ENCODE assay signal across 8 cellular contexts in the genomic region with DNA sequence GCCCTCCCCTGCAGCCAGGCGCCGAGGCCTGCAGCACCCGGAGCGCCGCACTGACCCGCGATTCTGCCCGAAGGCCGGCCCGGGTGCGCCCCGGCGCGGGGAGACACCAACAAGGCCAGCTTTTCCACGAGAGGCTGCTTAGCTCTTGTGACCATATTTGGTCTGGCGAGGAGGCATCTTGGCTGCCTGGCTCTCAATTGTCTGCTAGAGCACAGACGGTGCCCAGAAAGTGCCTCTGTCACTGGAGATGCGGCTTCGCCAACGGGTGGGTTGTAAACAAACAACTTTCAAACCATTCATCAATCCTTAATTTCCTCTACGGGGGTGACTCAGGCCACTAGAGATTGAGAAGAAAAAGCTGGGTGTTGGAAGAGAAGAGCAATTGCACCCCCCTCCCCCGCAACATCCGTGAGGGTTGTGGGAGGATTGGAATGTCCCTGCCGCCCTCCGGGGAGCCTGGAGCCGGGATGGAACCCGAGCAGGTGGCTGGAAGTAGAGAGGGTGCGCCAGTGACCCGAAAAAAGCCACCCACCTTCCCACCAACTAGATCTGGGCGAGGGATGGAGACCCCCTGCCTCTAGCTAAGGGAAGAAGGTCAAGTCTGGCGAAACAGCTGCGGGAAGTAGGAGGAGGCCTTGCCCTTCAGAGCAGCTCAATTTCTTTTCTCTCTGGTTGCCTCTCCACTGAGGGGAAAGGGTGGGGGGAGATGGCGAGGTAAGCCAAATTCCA. TPM values are rescaled to one million over a fixed set of nuclear protein-coding genes. Genes with fewer than 3 reads are reported as not detected.
DNase-seq lines count a peak whose midpoint lies in the region; ATAC-seq, FAIRE-seq and TF ChIP-seq lines count a peak whose summit lies in the region.

No MANE protein-coding gene starts in this region.

- H3K4me1 Mint-ChIP-seq in Caco-2 (ENCODE audit: low read depth, unreplicated experiment) (peaks cover 18% of the 10 kb centered on the region), astrocyte (ENCODE audit: low read depth, unreplicated experiment) (peaks cover 34% of the 10 kb centered on the region)

- peak overlapping the region; percentile 37 for H3K4me3 ChIP-seq in Caco-2 (ENCODE audit: low read depth, low read length)
- peak overlapping the region; percentile 85 to 87 for H3K4me3 ChIP-seq in Panc1 (ENCODE audit: low read depth in 2 of 2, low read length in 2 of 2)
- H3K4me3 ChIP-seq in astrocyte (ENCODE audit: insufficient read depth, low read depth, low read length): peak overlapping the region; percentile 77
- peak overlapping the region; percentile 68 to 84 for H3K4me3 ChIP-seq in right atrium auricular region

- POLR2A ChIA-PET in Caco-2 (lab: Charles Lee): interaction anchor here (0.6 to 1.0 kb wide), 5 partner anchors 12 to 90 kb away, joined by 3 to 6 read pairs (median 5); no protein-coding TSS in a partner anchor
- POLR2A ChIA-PET in Panc1 (lab: Charles Lee): interaction anchor here (0.6 to 1.5 kb wide), 10 partner anchors 9 to 286 kb away, joined by 3 to 15 read pairs (median 3); no protein-coding TSS in a partner anchor

- H4K20me1 ChIP-seq in astrocyte (ENCODE audit: insufficient read depth, low read length): peaks cover 36% of the 10 kb centered on the region

- peak; percentile 58 to 61 for DNase-seq in Caco-2
- no peak for DNase-seq in Panc1 (ENCODE audit: low read depth, low spot score)
- DNase-seq in astrocyte (ENCODE audit: low read depth): peak; percentile 81
- DNase-seq in right atrium auricular region (ENCODE audit: low spot score): peak; percentile 88
- DNase-seq in posterior vena cava (ENCODE audit: low spot score): peak; percentile 93
- DNase-seq in effector CD4-positive, alpha-beta T cell: no peak

- no peaks in the 10 kb centered on the region for H3K27me3 Mint-ChIP-seq in Caco-2 (ENCODE audit: insufficient read depth, unreplicated experiment)
- no peaks in the 10 kb centered on the region for H3K27me3 Mint-ChIP-seq in astrocyte (ENCODE audit: low read depth, unreplicated experiment)

- ATAC-seq in GM19328 (IDR thresholded peaks at IDR 0.05; ENCODE audit: unreplicated experiment): peak; percentile 66
- peak; percentile 81 for ATAC-seq in HG03342 (IDR thresholded peaks at IDR 0.05; ENCODE audit: unreplicated experiment)
- peak; percentile 52 for ATAC-seq in Panc1

- TSS peak; percentile 72 for BruUV-seq in Caco-2 (replicated peaks; lab: Mats Ljungman, UMichigan)
- BruUV-seq in Panc1 (replicated peaks; lab: Mats Ljungman, UMichigan): TSS peak; percentile 89

- H3K4me3 Mint-ChIP-seq in Caco-2 (ENCODE audit: unreplicated experiment) (peak overlapping the region; percentile 78), astrocyte (ENCODE audit: unreplicated experiment) (peak overlapping the region; percentile 98)

- H3K4me2 ChIP-seq in astrocyte (ENCODE audit: low read length): peak overlapping the region; percentile 91

- H3K36me3 ChIP-seq in Caco-2 (ENCODE audit: control insufficient read depth, insufficient read depth, low read length): peaks cover 1% of the 10 kb centered on the region; the same call in 1 of the 2 replicates
- peaks cover 9% of the 10 kb centered on the region; the same call in 1 of the 2 replicates for H3K36me3 ChIP-seq in Panc1 (ENCODE audit: control insufficient read depth, insufficient read depth, low read length)
- peaks cover 7% of the 10 kb centered on the region for H3K36me3 ChIP-seq in astrocyte (ENCODE audit: insufficient read depth, low read length)
- H3K36me3 ChIP-seq in right atrium auricular region: no peaks in the 10 kb centered on the region

- peaks cover 14% of the 10 kb centered on the region for H3K4me1 ChIP-seq in Caco-2
- H3K4me1 ChIP-seq in Panc1 (ENCODE audit: control insufficient read depth, insufficient read depth, low read length): peaks cover 40% of the 10 kb centered on the region
- H3K4me1 ChIP-seq in astrocyte (ENCODE audit: insufficient read depth, low read length): peaks cover 29% of the 10 kb centered on the region
- peaks cover 0 to 30% of the 10 kb centered on the region in 2 donors for H3K4me1 ChIP-seq in right atrium auricular region

- H3K27ac ChIP-seq in Panc1 (ENCODE audit: low read length) (peak overlapping the region; percentile 91), astrocyte (ENCODE audit: low read depth, low read length) (peak overlapping the region; percentile 91), right atrium auricular region (peak overlapping the region; percentile 99 to 100)

- no peak for TF ChIP-seq CTCF in Caco-2 (IDR thresholded peaks at IDR 0.05; ENCODE audit: insufficient read depth in 1 of 2, low read depth in 1 of 2, low read length in 1 of 2, severe bottlenecking in 1 of 2, unreplicated experiment in 1 of 2)
- TF ChIP-seq CTCF in Panc1 (IDR thresholded peaks at IDR 0.05): no peak
- TF ChIP-seq CTCF in astrocyte (IDR thresholded peaks at IDR 0.05; ENCODE audit: insufficient read depth, low read depth, low read length): no peak
- TF ChIP-seq CTCF in right atrium auricular region (IDR thresholded peaks at IDR 0.05): peak in 1 of 2 donors; percentile 59

- FAIRE-seq in astrocyte (lab: Jason Lieb, UNC): no peak

- no peaks in the 10 kb centered on the region; the same call in 1 of the 2 replicates for H3K27me3 ChIP-seq in Caco-2 (replicated peaks; ENCODE audit: control insufficient read depth, insufficient read depth, low read length)
- no peaks in the 10 kb centered on the region for H3K27me3 ChIP-seq in Panc1 (ENCODE audit: control insufficient read depth, insufficient read depth, low read length)
- H3K27me3 ChIP-seq in astrocyte (ENCODE audit: insufficient read depth, low read length): no peaks in the 10 kb centered on the region
- no peaks in the 10 kb centered on the region for H3K27me3 ChIP-seq in right atrium auricular region

- in situ Hi-C loops in Panc1 (cut with HindIII; ENCODE audit: low pct_unique_long_range_greater_than_20kb, low sequenced_read_pairs): no loop called here

- CTCF ChIA-PET in Caco-2 (lab: Charles Lee) (interaction anchor here (0.6 to 1.1 kb wide), 4 partner anchors 49 to 703 kb away, joined by 3 to 4 read pairs (median 4); no protein-coding TSS in a partner anchor), Panc1 (lab: Charles Lee) (interaction anchor here (0.5 to 1.7 kb wide), 2 partner anchors 149 to 538 kb away, joined by 3 to 8 read pairs; no protein-coding TSS in a partner anchor)

- peaks cover 43% of the 10 kb centered on the region for H3K79me2 ChIP-seq in astrocyte (ENCODE audit: insufficient read depth, low read length)

- intact Hi-C loops in Caco-2 (cut with micrococcal nuclease; ENCODE audit: unreplicated experiment): loop anchor here (5.0 kb wide), 1 partner anchor 126 kb away; no protein-coding TSS in a partner anchor
- intact Hi-C loops in Panc1 (cut with micrococcal nuclease; ENCODE audit: unreplicated experiment): loop anchor here (2.0 to 10.0 kb wide), 3 partner anchors 58 to 114 kb away; no protein-coding TSS in a partner anchor
- intact Hi-C loops in posterior vena cava (cut with DNase I): loop anchor here (5.0 to 10.0 kb wide), 2 partner anchors 124 to 126 kb away; no protein-coding TSS in a partner anchor

- H3K9me3 ChIP-seq in Caco-2 (no peaks in the 10 kb centered on the region), Panc1 (ENCODE audit: control insufficient read depth, insufficient read depth, low read depth, low read length) (no peaks in the 10 kb centered on the region), astrocyte (ENCODE audit: insufficient read depth, low read depth, low read length) (no peaks in the 10 kb centered on the region), right atrium auricular region (no peaks in the 10 kb centered on the region)

- peak overlapping the region; percentile 97 for H3K9ac ChIP-seq in astrocyte (ENCODE audit: low read length)

- peak overlapping the region; percentile 87 for H3K27ac Mint-ChIP-seq in Caco-2 (ENCODE audit: unreplicated experiment)
- H3K27ac Mint-ChIP-seq in astrocyte (ENCODE audit: unreplicated experiment): peak overlapping the region; percentile 95

- peaks cover 12% of the 10 kb centered on the region for H3K36me3 Mint-ChIP-seq in Caco-2 (ENCODE audit: insufficient read depth, unreplicated experiment)
- H3K36me3 Mint-ChIP-seq in astrocyte (ENCODE audit: low read depth, unreplicated experiment): peaks cover 11% of the 10 kb centered on the region

- H2AFZ ChIP-seq in astrocyte (ENCODE audit: low read depth, low read length): peak overlapping the region; percentile 77

- H3K9me3 Mint-ChIP-seq in Caco-2 (ENCODE audit: unreplicated experiment) (no peaks in the 10 kb centered on the region), astrocyte (ENCODE audit: unreplicated experiment) (no peaks in the 10 kb centered on the region)

RNA-seq across cellular contexts. Expression of a gene that starts 0.8 kb away (rescaled TPM):
- total RNA-seq in Caco-2 (2022) (16.2 and 19.1 TPM in 2 replicates), Panc1 (2021; ENCODE audit: unreplicated experiment) (298 TPM), astrocyte (94.3 and 105 TPM in 2 replicates), right atrium auricular region (10 to 100 TPM; 53.4 to 73.1 TPM), posterior vena cava (100 to 1,000 TPM; 177 to 201 TPM)
- 335 TPM for polyA plus RNA-seq in Panc1 (2012; ENCODE audit: insufficient read length)

Comparison
In these comparisons a context has a peak if more than half of its experiments do, and no peak if none do; other contexts are left out.
1. DNase-seq: peak in Caco-2 (2 of 2), astrocyte (single experiment), right atrium auricular region (single experiment) and posterior vena cava (single experiment); none in Panc1 (single experiment) and effector CD4-positive, alpha-beta T cell (single experiment).
2. Peak in every context shown above with its lines, with median percentiles within 50 percentile points of each other: H3K4me3 ChIP-seq, ATAC-seq and H3K27ac ChIP-seq.